Comparison of ENCODE assay signal across 26 cellular contexts in genomic region chr2:105057005-105057404, GRCh38. TPM values are rescaled to one million over a fixed set of nuclear protein-coding genes. Genes with fewer than 3 reads are reported as not detected.
DNase-seq lines count a peak whose midpoint lies in the region; ATAC-seq and TF ChIP-seq lines count a peak whose summit lies in the region.
"Had no signal": no experiment of that assay in that cellular context is flagged by ENCODE, and none has a peak within 500 bp of the region (broad histone marks: within the 10 kb centered on the region; RNA-seq: fewer than 3 reads in every experiment).

No MANE protein-coding gene starts in this region.

- no peaks in the 10 kb centered on the region for H4K20me1 ChIP-seq in OCI-LY7 (ENCODE audit: insufficient read depth, low read length)

- no peak overlapping the region for H3K27ac ChIP-seq in OCI-LY7 (ENCODE audit: low read depth, low read length, poor library complexity, severe bottlenecking)
- H3K27ac ChIP-seq: RWPE1 had no signal

- H2AFZ ChIP-seq in OCI-LY7 (ENCODE audit: low read length), result no peak overlapping the region

- no peak overlapping the region for H3K4me3 ChIP-seq in OCI-LY7 (ENCODE audit: low read depth, low read length, poor library complexity, severe bottlenecking)
- H3K4me3 ChIP-seq: HAP-1 had no signal

- H3K4me2 ChIP-seq in OCI-LY7 (ENCODE audit: low read length), result peak overlapping the region; percentile 28

- H3K27me3 Mint-ChIP-seq in stimulated activated memory B cell treated with anti-CD40 and anti-IgM and Interleukin-4, amounts not matched to agents 10 μg/mL and 1 μg/mL and 100 μg/mL, for 72 hours, result no peaks in the 10 kb centered on the region
- H3K27me3 Mint-ChIP-seq in T-helper 17 cell, result no peaks in the 10 kb centered on the region
- H3K27me3 Mint-ChIP-seq: CD4-positive, alpha-beta memory T cell had no signal

- H3K9me3 Mint-ChIP-seq in stimulated activated memory B cell treated with anti-CD40 and anti-IgM and Interleukin-4, amounts not matched to agents 10 μg/mL and 1 μg/mL and 100 μg/mL, for 72 hours, result peaks cover 5% of the 10 kb centered on the region

- ATAC-seq in GM18861 (IDR thresholded peaks at IDR 0.05; ENCODE audit: unreplicated experiment), result peak; percentile 72
- ATAC-seq in GM21786 (IDR thresholded peaks at IDR 0.05; ENCODE audit: unreplicated experiment), result peak; percentile 72
- ATAC-seq in stimulated activated memory B cell treated with anti-CD40 and anti-IgM and Interleukin-4, amounts not matched to agents 10 μg/mL and 1 μg/mL and 100 μg/mL, for 72 hours, result no peak
- ATAC-seq in T-helper 17 cell, result no peak
- ATAC-seq: HepG2, Panc1 had no signal

- H3K9me3 ChIP-seq in OCI-LY7 (ENCODE audit: low read length) (peaks cover 8% of the 10 kb centered on the region; the same call in 1 of the 2 replicates), T-helper 17 cell (ENCODE audit: control insufficient read depth, low read length, poor library complexity, severe bottlenecking) (no peaks in the 10 kb centered on the region)

- peaks cover 37% of the 10 kb centered on the region for H3K36me3 Mint-ChIP-seq in stimulated activated memory B cell treated with anti-CD40 and anti-IgM and Interleukin-4, amounts not matched to agents 10 μg/mL and 1 μg/mL and 100 μg/mL, for 72 hours
- peaks cover 6% of the 10 kb centered on the region for H3K36me3 Mint-ChIP-seq in T-helper 17 cell (ENCODE audit: low read depth)

- CTCF ChIA-PET in OCI-LY7 (lab: Charles Lee; ENCODE audit: unreplicated experiment), result no interaction called here

- H3K9me2 ChIP-seq in OCI-LY7 (ENCODE audit: insufficient read depth, low read length), result no peaks in the 10 kb centered on the region

- POLR2A ChIA-PET in OCI-LY7 (lab: Charles Lee), result interaction anchor here (1.1 kb wide), 1 partner anchor 19 kb away, joined by 6 read pairs; the partner anchor contains the start of gene MRPS9

- peaks cover 10% of the 10 kb centered on the region for H3K4me1 ChIP-seq in OCI-LY7 (ENCODE audit: insufficient read depth, low read length, poor library complexity, severe bottlenecking)

- no peak overlapping the region for H3K4me3 Mint-ChIP-seq in stimulated activated memory B cell treated with anti-CD40 and anti-IgM and Interleukin-4, amounts not matched to agents 10 μg/mL and 1 μg/mL and 100 μg/mL, for 72 hours
- H3K4me3 Mint-ChIP-seq in T-helper 17 cell, result no peak overlapping the region
- H3K4me3 Mint-ChIP-seq: CD4-positive, alpha-beta memory T cell had no signal

- H3K4me1 Mint-ChIP-seq in stimulated activated memory B cell treated with anti-CD40 and anti-IgM and Interleukin-4, amounts not matched to agents 10 μg/mL and 1 μg/mL and 100 μg/mL, for 72 hours, result peaks cover 20% of the 10 kb centered on the region
- H3K4me1 Mint-ChIP-seq in T-helper 17 cell, result peaks cover 10% of the 10 kb centered on the region

- H3K27ac Mint-ChIP-seq in stimulated activated memory B cell treated with anti-CD40 and anti-IgM and Interleukin-4, amounts not matched to agents 10 μg/mL and 1 μg/mL and 100 μg/mL, for 72 hours, result peak overlapping the region; percentile 59
- H3K27ac Mint-ChIP-seq in T-helper 17 cell, result no peak overlapping the region

- peaks cover 55% of the 10 kb centered on the region; the same call in 1 of the 2 replicates for H3K79me2 ChIP-seq in OCI-LY7 (ENCODE audit: insufficient read depth, low read depth, low read length)

- no peak for TF ChIP-seq CTCF in OCI-LY7 (conservative IDR thresholded peaks at IDR 0.05; ENCODE audit: low read length)

- BruUV-seq in OCI-LY7 (replicated peaks; lab: Mats Ljungman, UMichigan), result no TSS peak

- peaks cover 38% of the 10 kb centered on the region for H3K36me3 ChIP-seq in OCI-LY7 (ENCODE audit: insufficient read depth, low read length)

- DNase-seq in OCI-LY7 (ENCODE audit: low spot score) (no peak), DMS79 treated with DMSO at 0.1 percent for 48 hours (lab: John Stamatoyannopoulos, UW) (no peak), T-helper 17 cell (no peak), NCI-H2171 (lab: John Stamatoyannopoulos, UW) (no peak)
- DNase-seq: C1 segment of cervical spinal cord; CD4-positive, alpha-beta memory T cell; COR-L47; DMS53; EL; GDM1; GOT3; Kasumi-1; NCI-H1105; NCI-H1694; NCI-H2081; NCI-H2171 treated with DMSO at 0.1 percent for 48 hours; NCI-H524 treated with DMSO at 0.1 percent for 48 hours; SHP77; T-helper 1 cell had no signal

- intact Hi-C loops in OCI-LY7 (cut with micrococcal nuclease; ENCODE audit: unreplicated experiment), result no loop called here

RNA-seq across cellular contexts. Expression of gene MRPS9, which starts 19.1 kb away (rescaled TPM):
- total RNA-seq in OCI-LY7 (2014; rRNA removed; shearing (Covaris generic)), result 25.9 and 32.1 TPM in 2 replicates
- 41.1 and 42.6 TPM in 2 replicates for total RNA-seq in OCI-LY7 (2022)
- 10 to 100 TPM; 11.8 to 12.4 TPM for total RNA-seq in T-helper 17 cell

Comparison
In these comparisons a context has a peak if more than half of its experiments do, and no peak if none do; other contexts are left out.
1. ATAC-seq: peak in GM18861 (single experiment) and GM21786 (single experiment); none in stimulated activated memory B cell treated with anti-CD40 and anti-IgM and Interleukin-4, amounts not matched to agents 10 μg/mL and 1 μg/mL and 100 μg/mL, for 72 hours (single experiment) and T-helper 17 cell (single experiment).